In genomic region chr19:5131866-5132561, GRCh38 we compare ENCODE assay signal across 11 cellular contexts.
DNase-seq lines count a peak whose midpoint lies in the region; ATAC-seq and TF ChIP-seq lines count a peak whose summit lies in the region.
"Had no signal": no experiment of that assay in that cellular context is flagged by ENCODE, and none has a peak within 500 bp of the region (broad histone marks: within the 10 kb centered on the region; RNA-seq: fewer than 3 reads in every experiment).

No MANE protein-coding gene starts in this region.

- CTCF ChIA-PET in CD4-positive, alpha-beta T cell (lab: Charles Lee) = interaction anchor here (0.8 kb wide), 1 partner anchor 491 kb away, joined by 3 read pairs; the partner anchor contains the start of genes SAFB and SAFB2
- CTCF ChIA-PET in activated CD8-positive, alpha-beta T cell treated with anti-CD3 and anti-CD28 coated beads, Interleukin-2, amount 10 ng/mL, durations not matched to agents 7 days and 5 days (lab: Charles Lee) = interaction anchor here (0.5 kb wide), 1 partner anchor 46 kb away, joined by 3 read pairs; no protein-coding TSS in a partner anchor

- no peaks in the 10 kb centered on the region for H3K27me3 Mint-ChIP-seq in CD4-positive, alpha-beta T cell
- no peaks in the 10 kb centered on the region for H3K27me3 Mint-ChIP-seq in activated CD8-positive, alpha-beta T cell treated with anti-CD3 and anti-CD28 coated beads, Interleukin-2, amount 10 ng/mL, durations not matched to agents 7 days and 5 days (ENCODE audit: low read depth)

- H3K4me1 ChIP-seq in mesodermal cell (ENCODE audit: control insufficient read depth, insufficient read depth, low read length, poor library complexity, severe bottlenecking) = peaks cover 24% of the 10 kb centered on the region

- H3K9me3 ChIP-seq in CD4-positive, alpha-beta T cell (ENCODE audit: control insufficient read depth, low read length) = no peaks in the 10 kb centered on the region
- H3K9me3 ChIP-seq in mesodermal cell (ENCODE audit: control insufficient read depth, low read length) = no peaks in the 10 kb centered on the region
- H3K9me3 ChIP-seq: adrenal gland had no signal

- no peaks in the 10 kb centered on the region for H3K9me3 Mint-ChIP-seq in CD4-positive, alpha-beta T cell
- no peaks in the 10 kb centered on the region for H3K9me3 Mint-ChIP-seq in activated CD8-positive, alpha-beta T cell treated with anti-CD3 and anti-CD28 coated beads, Interleukin-2, amount 10 ng/mL, durations not matched to agents 7 days and 5 days (ENCODE audit: insufficient read depth)

- peak overlapping the region; percentile 78 for H3K4me3 Mint-ChIP-seq in CD4-positive, alpha-beta T cell
- H3K4me3 Mint-ChIP-seq in activated CD8-positive, alpha-beta T cell treated with anti-CD3 and anti-CD28 coated beads, Interleukin-2, amount 10 ng/mL, durations not matched to agents 7 days and 5 days = peak overlapping the region; percentile 82

- peak in 2 of 10 experiments; percentile 40 to 46 for DNase-seq in CD4-positive, alpha-beta T cell
- peak; percentile 60 for DNase-seq in activated CD8-positive, alpha-beta T cell treated with anti-CD3 and anti-CD28 coated beads, Interleukin-2, amount 10 ng/mL, durations not matched to agents 7 days and 5 days
- DNase-seq in HUDEP-2 (lab: John Stamatoyannopoulos, UW; ENCODE audit: unreplicated experiment in 76 of 76) = no peak
- DNase-seq in EL = no peak
- DNase-seq in cerebellar cortex (ENCODE audit: low spot score) = no peak
- DNase-seq: adrenal gland, HCEC 1CT, SW 1271 had no signal

- peaks cover 32% of the 10 kb centered on the region for H3K36me3 Mint-ChIP-seq in CD4-positive, alpha-beta T cell (ENCODE audit: low read depth)
- peaks cover 41% of the 10 kb centered on the region for H3K36me3 Mint-ChIP-seq in activated CD8-positive, alpha-beta T cell treated with anti-CD3 and anti-CD28 coated beads, Interleukin-2, amount 10 ng/mL, durations not matched to agents 7 days and 5 days (ENCODE audit: low read depth)

- POLR2A ChIA-PET in CD4-positive, alpha-beta T cell (lab: Charles Lee) = no interaction called here
- POLR2A ChIA-PET in activated CD8-positive, alpha-beta T cell treated with anti-CD3 and anti-CD28 coated beads, Interleukin-2, amount 10 ng/mL, durations not matched to agents 7 days and 5 days (lab: Charles Lee) = interaction anchor here (1.0 kb wide), 1 partner anchor 57 kb away, joined by 3 read pairs; no protein-coding TSS in a partner anchor

- WGBS in mesodermal cell (ENCODE audit: insufficient coverage in 2 of 2), 2 experiments = 61 to 63% methylated on average over 15 to 21 of the region's 24 CpGs

- TF ChIP-seq POLR2A in GM18505 (IDR thresholded peaks at IDR 0.05; ENCODE audit: borderline replicate concordance, extremely low read depth, insufficient read depth, insufficient read length) = peak; percentile 33

- ATAC-seq in CD4-positive, alpha-beta T cell (ENCODE audit: poor library complexity) = peak; percentile 19
- no peak for ATAC-seq in GM18505 (IDR thresholded peaks at IDR 0.05; ENCODE audit: unreplicated experiment)
- ATAC-seq in activated CD8-positive, alpha-beta T cell treated with anti-CD3 and anti-CD28 coated beads, Interleukin-2, amount 10 ng/mL, durations not matched to agents 7 days and 5 days = peak; percentile 21
- ATAC-seq in HG02678 (IDR thresholded peaks at IDR 0.05; ENCODE audit: unreplicated experiment) = no peak

- TF ChIP-seq CTCF in CD4-positive, alpha-beta T cell (IDR thresholded peaks at IDR 0.05) = no peak

- peaks cover 23% of the 10 kb centered on the region for H3K4me1 Mint-ChIP-seq in CD4-positive, alpha-beta T cell (ENCODE audit: low read depth)
- H3K4me1 Mint-ChIP-seq in activated CD8-positive, alpha-beta T cell treated with anti-CD3 and anti-CD28 coated beads, Interleukin-2, amount 10 ng/mL, durations not matched to agents 7 days and 5 days (ENCODE audit: low read depth) = peaks cover 49% of the 10 kb centered on the region

- intact Hi-C loops in CD4-positive, alpha-beta T cell (cut with DNase I, micrococcal nuclease) = no loop called here

- H3K27ac ChIP-seq in CD4-positive, alpha-beta T cell (ENCODE audit: low read depth, low read length) = peak overlapping the region; percentile 21
- H3K27ac ChIP-seq in mesodermal cell (ENCODE audit: low read depth, low read length, severe bottlenecking) = peak overlapping the region; percentile 32
- H3K27ac ChIP-seq: adrenal gland had no signal

- peaks cover 38% of the 10 kb centered on the region for H3K36me3 ChIP-seq in mesodermal cell (ENCODE audit: control insufficient read depth, insufficient read depth, low read length)

- peak overlapping the region; percentile 78 for H3K27ac Mint-ChIP-seq in CD4-positive, alpha-beta T cell
- H3K27ac Mint-ChIP-seq in activated CD8-positive, alpha-beta T cell treated with anti-CD3 and anti-CD28 coated beads, Interleukin-2, amount 10 ng/mL, durations not matched to agents 7 days and 5 days = peak overlapping the region; percentile 92

- H3K27me3 ChIP-seq in CD4-positive, alpha-beta T cell (ENCODE audit: control insufficient read depth, insufficient read depth, low read length) = no peaks in the 10 kb centered on the region
- H3K27me3 ChIP-seq: adrenal gland had no signal

- no peak overlapping the region for H3K4me3 ChIP-seq in mesodermal cell (ENCODE audit: extremely low read depth, insufficient read depth, low read length, poor library complexity, severe bottlenecking)
- H3K4me3 ChIP-seq: adrenal gland had no signal

Comparison
In these comparisons a context has a peak if more than half of its experiments do, and no peak if none do; other contexts are left out.
1. ATAC-seq: peak in CD4-positive, alpha-beta T cell (single experiment) and activated CD8-positive, alpha-beta T cell treated with anti-CD3 and anti-CD28 coated beads, Interleukin-2, amount 10 ng/mL, durations not matched to agents 7 days and 5 days (single experiment); none in GM18505 (single experiment) and HG02678 (single experiment).